ENCODE assay signal across 23 cellular contexts in genomic region chr19:2668188-2668763, GRCh38. TPM values are rescaled to one million over a fixed set of nuclear protein-coding genes. Genes with fewer than 3 reads are reported as not detected.
A peak's percentile ranks its signal among the peaks of the same experiment; 100 is the strongest.
DNase-seq lines count a peak whose midpoint lies in the region; TF ChIP-seq lines count a peak whose summit lies in the region.
"Had no signal": no experiment of that assay in that cellular context is flagged by ENCODE, and none has a peak within 500 bp of the region (broad histone marks: within the 10 kb centered on the region; RNA-seq: fewer than 3 reads in every experiment).

No MANE protein-coding gene starts in this region.

- no peaks in the 10 kb centered on the region for H3K79me2 ChIP-seq in OCI-LY7 (ENCODE audit: insufficient read depth, low read depth, low read length)

- in situ Hi-C loops in GM13977 (cut with MboI; ENCODE audit: low pct_unique_long_range_greater_than_20kb, low sequenced_read_pairs, unreplicated experiment) = loop anchor here (5.0 kb wide), 1 partner anchor 79 kb away; no protein-coding TSS in a partner anchor

- DNase-seq in Ammon's horn (ENCODE audit: low spot score) (peak; percentile 21), GM13977 (ENCODE audit: low spot score) (peak; percentile 67), OCI-LY7 (ENCODE audit: low spot score) (peak; percentile 39), HT-29 (ENCODE audit: low spot score) (no peak), thyroid gland (no peak), ecto neural progenitor cell (ENCODE audit: low spot score) (no peak)
- DNase-seq in activated CD4-positive, alpha-beta T cell treated with anti-CD3 and anti-CD28 coated beads, Interleukin-2, amount 50 U/mL, for 48 hours = no peak
- DNase-seq: activated CD4-positive, alpha-beta T cell treated with anti-CD3 and anti-CD28 coated beads, Interleukin-2, amount 10 ng/mL, durations not matched to agents 7 days and 5 days; activated naive CD4-positive, alpha-beta T cell treated with anti-CD3 and anti-CD28 coated beads, Interleukin-2, amount 10 ng/mL, durations not matched to agents 7 days and 5 days; amniotic stem cell; mucosa of descending colon; NCI-H146; nephron progenitor cell; right lobe of liver; stimulated activated CD4-positive, alpha-beta T cell treated with anti-CD3 and anti-CD28 coated beads, Interleukin-12 subunit alpha, Interleukin-12 subunit beta, amount 100 ng/mL, for 4 hours; stimulated activated CD4-positive, alpha-beta T cell treated with anti-CD3 and anti-CD28 coated beads, Interleukin-4, amount 100 ng/mL, for 4 hours had no signal

- peak overlapping the region; percentile 16; the same call in 1 of the 2 replicates for H2AFZ ChIP-seq in OCI-LY7 (ENCODE audit: low read length)
- H2AFZ ChIP-seq: parathyroid adenoma had no signal

- no TSS peak for BruUV-seq in OCI-LY7 (replicated peaks; lab: Mats Ljungman, UMichigan)

- intact Hi-C loops in OCI-LY7 (cut with micrococcal nuclease; ENCODE audit: unreplicated experiment) = no loop called here
- intact Hi-C loops in thyroid gland (cut with DNase I) = no loop called here

- no peak for TF ChIP-seq CTCF in GM13977 (IDR thresholded peaks at IDR 0.05; ENCODE audit: extremely low read depth, insufficient read depth, missing control alignments)
- no peak for TF ChIP-seq CTCF in OCI-LY7 (conservative IDR thresholded peaks at IDR 0.05; ENCODE audit: low read length)
- TF ChIP-seq CTCF in thyroid gland (IDR thresholded peaks at IDR 0.05) = no peak

- no peaks in the 10 kb centered on the region for H3K9me2 ChIP-seq in OCI-LY7 (ENCODE audit: insufficient read depth, low read length)

- H3K27me3 ChIP-seq in layer of hippocampus (ENCODE audit: control insufficient read depth, insufficient read depth, low read length) (no peaks in the 10 kb centered on the region), thyroid gland (no peaks in the 10 kb centered on the region)
- H3K27me3 ChIP-seq: right lobe of liver, tibial nerve had no signal

- H3K36me3 ChIP-seq in OCI-LY7 (ENCODE audit: insufficient read depth, low read length) = no peaks in the 10 kb centered on the region; the same call in 1 of the 2 replicates
- H3K36me3 ChIP-seq in thyroid gland = no peaks in the 10 kb centered on the region
- H3K36me3 ChIP-seq: right lobe of liver, tibial nerve had no signal

- peaks cover 47% of the 10 kb centered on the region for H3K4me1 ChIP-seq in OCI-LY7 (ENCODE audit: insufficient read depth, low read length, poor library complexity, severe bottlenecking)
- H3K4me1 ChIP-seq in thyroid gland = no peaks in the 10 kb centered on the region
- H3K4me1 ChIP-seq: right lobe of liver, tibial nerve had no signal

- peaks cover 4% of the 10 kb centered on the region for H3K9me3 ChIP-seq in OCI-LY7 (ENCODE audit: low read length)
- H3K9me3 ChIP-seq in thyroid gland = no peaks in the 10 kb centered on the region
- H3K9me3 ChIP-seq: mucosa of descending colon, right lobe of liver had no signal

- no peak overlapping the region for H3K27ac ChIP-seq in OCI-LY7 (ENCODE audit: low read depth, low read length, poor library complexity, severe bottlenecking)
- H3K27ac ChIP-seq in layer of hippocampus (ENCODE audit: low read depth, low read length) = peak overlapping the region; percentile 53
- H3K27ac ChIP-seq in thyroid gland = no peak overlapping the region
- H3K27ac ChIP-seq: 22Rv1, coronary artery, parathyroid adenoma, right lobe of liver, tibial nerve, VCaP had no signal

- H4K20me1 ChIP-seq in OCI-LY7 (ENCODE audit: insufficient read depth, low read length) = no peaks in the 10 kb centered on the region

- H3K4me3 ChIP-seq in OCI-LY7 (ENCODE audit: low read depth, low read length, poor library complexity, severe bottlenecking) (peak overlapping the region; percentile 47), thyroid gland (replicated peaks in 1 of 3) (no peak overlapping the region)
- H3K4me3 ChIP-seq: coronary artery, K562, mucosa of descending colon, right lobe of liver, tibial nerve had no signal

- CTCF ChIA-PET in OCI-LY7 (lab: Charles Lee; ENCODE audit: unreplicated experiment) = no interaction called here

- peak overlapping the region; percentile 67 for H3K4me2 ChIP-seq in OCI-LY7 (ENCODE audit: low read length)

- POLR2A ChIA-PET in OCI-LY7 (lab: Charles Lee) = interaction anchor here (0.7 kb wide), 1 partner anchor 20 kb away, joined by 4 read pairs; no protein-coding TSS in a partner anchor

- 85 to 90% methylated on average over 15 of the region's 15 CpGs for WGBS in thyroid gland, 2 donors

- no peak for TF ChIP-seq POLR2A in thyroid gland (IDR thresholded peaks at IDR 0.05)

RNA-seq across cellular contexts. Expression of gene GNG7, which starts 34.2 kb away (rescaled TPM):
- total RNA-seq in OCI-LY7 (2014; rRNA removed; shearing (Covaris generic)) = 14.2 and 15.3 TPM in 2 replicates
- total RNA-seq in OCI-LY7 (2022) (13.9 and 15.6 TPM in 2 replicates), thyroid gland (1 to 10 TPM; 3.8 to 6.9 (median 5.6) TPM)
- total RNA-seq in HT-29 (2014; rRNA removed; shearing (Covaris generic)) = 0.03 and 0.23 TPM in 2 replicates

RNA-seq across cellular contexts. Expression of gene DIRAS1, which starts 52.9 kb away (rescaled TPM):
- 0.10 TPM in 1 of 2 replicates, not detected in the other for total RNA-seq in OCI-LY7 (2014; rRNA removed; shearing (Covaris generic))
- total RNA-seq in OCI-LY7 (2022) (0.52 TPM in 1 of 2 replicates, not detected in the other), thyroid gland (under 1 TPM; 0.27 to 0.67 (median 0.40) TPM)
- total RNA-seq in HT-29 (2014; rRNA removed; shearing (Covaris generic)) = not detected in 2 replicates
- total RNA-seq: activated CD4-positive, alpha-beta T cell treated with anti-CD3 and anti-CD28 coated beads, Interleukin-2, amount 10 ng/mL, durations not matched to agents 7 days and 5 days had no signal

Comparison
In these comparisons a context has a peak if more than half of its experiments do, and no peak if none do; other contexts are left out.
1. DNase-seq: peak in Ammon's horn (single experiment), GM13977 (single experiment) and OCI-LY7 (single experiment); none in HT-29 (single experiment), thyroid gland (0 of 2), ecto neural progenitor cell (single experiment) and activated CD4-positive, alpha-beta T cell treated with anti-CD3 and anti-CD28 coated beads, Interleukin-2, amount 50 U/mL, for 48 hours (0 of 2).